In genomic region chr2:159959136-159959535, GRCh38 we compare ENCODE assay signal across 21 cellular contexts.
"Had no signal": no experiment of that assay in that cellular context is flagged by ENCODE, and none has a peak within 500 bp of the region (broad histone marks: within the 10 kb centered on the region; RNA-seq: fewer than 3 reads in every experiment).

No MANE protein-coding gene starts in this region.

- H3K36me3 Mint-ChIP-seq: immature natural killer cell; naive thymus-derived CD8-positive, alpha-beta T cell; stimulated activated memory B cell treated with anti-CD40 and anti-IgM and Interleukin-4, amounts not matched to agents 10 μg/mL and 1 μg/mL and 100 μg/mL, for 72 hours; type B pancreatic cell had no signal

- H3K27ac ChIP-seq: colonic mucosa, prostate gland, sigmoid colon, tibial artery had no signal

- H3K4me3 Mint-ChIP-seq: dendritic cell treated with granulocyte-macrophage colony-stimulating factor and Interleukin-4, amounts not matched to agents 40 ng/mL and 50 ng/mL, for 4 days; immature natural killer cell; naive thymus-derived CD8-positive, alpha-beta T cell; nephron progenitor cell; stimulated activated memory B cell treated with anti-CD40 and anti-IgM and Interleukin-4, amounts not matched to agents 10 μg/mL and 1 μg/mL and 100 μg/mL, for 72 hours; type B pancreatic cell had no signal

- H3K27me3 Mint-ChIP-seq: dendritic cell treated with granulocyte-macrophage colony-stimulating factor and Interleukin-4, amounts not matched to agents 40 ng/mL and 50 ng/mL, for 4 days; stimulated activated memory B cell treated with anti-CD40 and anti-IgM and Interleukin-4, amounts not matched to agents 10 μg/mL and 1 μg/mL and 100 μg/mL, for 72 hours; type B pancreatic cell had no signal

- H3K4me1 ChIP-seq: colonic mucosa, prostate gland, testis had no signal

- H3K9me3 Mint-ChIP-seq: dendritic cell treated with granulocyte-macrophage colony-stimulating factor and Interleukin-4, amounts not matched to agents 40 ng/mL and 50 ng/mL, for 4 days; immature natural killer cell; nephron progenitor cell; stimulated activated memory B cell treated with anti-CD40 and anti-IgM and Interleukin-4, amounts not matched to agents 10 μg/mL and 1 μg/mL and 100 μg/mL, for 72 hours had no signal

- H3K27ac Mint-ChIP-seq: immature natural killer cell; naive thymus-derived CD8-positive, alpha-beta T cell; nephron progenitor cell; stimulated activated memory B cell treated with anti-CD40 and anti-IgM and Interleukin-4, amounts not matched to agents 10 μg/mL and 1 μg/mL and 100 μg/mL, for 72 hours; type B pancreatic cell had no signal

- H3K27me3 ChIP-seq: colonic mucosa, sigmoid colon, testis, tibial artery had no signal

- ATAC-seq: naive thymus-derived CD8-positive, alpha-beta T cell; right cardiac atrium; stimulated activated memory B cell treated with anti-CD40 and anti-IgM and Interleukin-4, amounts not matched to agents 10 μg/mL and 1 μg/mL and 100 μg/mL, for 72 hours; stimulated activated naive CD8-positive, alpha-beta T cell treated with anti-CD3 and anti-CD28 coated beads, Interleukin-15, Interleukin-2, amounts not matched to agents 100 U/mL and 50 U/mL, for 24 hours had no signal

- H3K4me1 Mint-ChIP-seq: immature natural killer cell had no signal

- DNase-seq: colonic mucosa; effector memory CD4-positive, alpha-beta T cell; erythroblast; hypothalamus; immature natural killer cell; mammary epithelial cell; mesendoderm; naive thymus-derived CD8-positive, alpha-beta T cell; nephron progenitor cell; nucleus accumbens; right cardiac atrium; sigmoid colon; stimulated activated CD4-positive, alpha-beta T cell treated with anti-CD3 and anti-CD28 coated beads, Interleukin-4, amount 100 ng/mL, for 4 hours; stimulated activated naive CD8-positive, alpha-beta T cell treated with anti-CD3 and anti-CD28 coated beads, Interleukin-15, Interleukin-2, amounts not matched to agents 100 U/mL and 50 U/mL, for 24 hours; substantia nigra; testis; tibial artery had no signal

- H3K9me3 ChIP-seq: colonic mucosa, prostate gland, sigmoid colon, testis, tibial artery had no signal

- H3K4me3 ChIP-seq: colonic mucosa, prostate gland, sigmoid colon, testis, tibial artery had no signal

- H3K36me3 ChIP-seq: colonic mucosa, prostate gland had no signal
